ENCODE assay signal across 10 cellular contexts in genomic region chr12:157644-158043, GRCh38. TPM values are rescaled to one million over a fixed set of nuclear protein-coding genes. Genes with fewer than 3 reads are reported as not detected.
"Had no signal": no experiment of that assay in that cellular context is flagged by ENCODE, and none has a peak within 500 bp of the region (broad histone marks: within the 10 kb centered on the region; RNA-seq: fewer than 3 reads in every experiment).

No MANE protein-coding gene starts in this region.

- H3K4me3 ChIP-seq: K562 had no signal

- H3K27ac Mint-ChIP-seq: IgD-negative memory B cell had no signal

- DNase-seq: IMR-90, KBM-7, KG1 had no signal

- FAIRE-seq: HepG2, HTR-8/SVneo, K562 had no signal

- H3K4me3 Mint-ChIP-seq: IgD-negative memory B cell had no signal

- H3K27ac ChIP-seq: HL-60 had no signal

- H3K36me3 Mint-ChIP-seq: IgD-negative memory B cell had no signal

RNA-seq across cellular contexts. Expression of gene SLC6A12, which starts 56.3 kb away (rescaled TPM):
- total RNA-seq: HT-29, HT1080, IMR-90, K562 had no signal
- polyA plus RNA-seq: IgD-negative memory B cell, IMR-90, K562 had no signal
